13 cellular contexts compared by ENCODE assay signal in genomic region chr22:43205261-43205691, GRCh38.
"Had no signal": no experiment of that assay in that cellular context is flagged by ENCODE, and none has a peak within 500 bp of the region (broad histone marks: within the 10 kb centered on the region; RNA-seq: fewer than 3 reads in every experiment).

No MANE protein-coding gene starts in this region.

- H3K27me3 Mint-ChIP-seq: activated naive CD8-positive, alpha-beta T cell treated with anti-CD3 and anti-CD28 coated beads for 36 hours; type B pancreatic cell had no signal

- ATAC-seq: heart left ventricle, left ventricle myocardium superior had no signal

- H3K9me3 Mint-ChIP-seq: activated naive CD8-positive, alpha-beta T cell treated with anti-CD3 and anti-CD28 coated beads for 36 hours; T-helper 2 cell treated with Interferon-gamma antibody and Interleukin-4, amounts not matched to agents 5 μg/mL and 100 μg/mL, for 36 hours; type B pancreatic cell had no signal

- H3K4me1 ChIP-seq: breast epithelium, suprapubic skin had no signal

- DNase-seq: activated naive CD8-positive, alpha-beta T cell treated with anti-CD3 and anti-CD28 coated beads for 36 hours; foreskin melanocyte; islet precursor cell; left ventricle myocardium superior; retina; stimulated activated CD4-positive, alpha-beta T cell treated with anti-CD3 and anti-CD28 coated beads, Interleukin-15, amount 100 ng/mL, for 24 hours; stimulated activated CD4-positive, alpha-beta T cell treated with anti-CD3 and anti-CD28 coated beads, Interleukin-4, amount 100 ng/mL, for 24 hours had no signal

- H3K36me3 Mint-ChIP-seq: activated naive CD8-positive, alpha-beta T cell treated with anti-CD3 and anti-CD28 coated beads for 36 hours; type B pancreatic cell had no signal

- H3K4me3 ChIP-seq: breast epithelium, heart left ventricle, suprapubic skin had no signal

- H3K9me3 ChIP-seq: breast epithelium, heart left ventricle, neutrophil, suprapubic skin had no signal

- H3K36me3 ChIP-seq: breast epithelium, heart left ventricle, neutrophil, suprapubic skin had no signal

- H3K27me3 ChIP-seq: breast epithelium, heart left ventricle had no signal

- H3K27ac Mint-ChIP-seq: T-helper 2 cell treated with Interferon-gamma antibody and Interleukin-4, amounts not matched to agents 5 μg/mL and 100 μg/mL, for 36 hours; type B pancreatic cell had no signal

- H3K27ac ChIP-seq: breast epithelium, heart left ventricle, neutrophil, suprapubic skin had no signal

- H3K4me3 Mint-ChIP-seq: activated naive CD8-positive, alpha-beta T cell treated with anti-CD3 and anti-CD28 coated beads for 36 hours; T-helper 2 cell treated with Interferon-gamma antibody and Interleukin-4, amounts not matched to agents 5 μg/mL and 100 μg/mL, for 36 hours; type B pancreatic cell had no signal
